8 cellular contexts compared by ENCODE assay signal in the genomic region with DNA sequence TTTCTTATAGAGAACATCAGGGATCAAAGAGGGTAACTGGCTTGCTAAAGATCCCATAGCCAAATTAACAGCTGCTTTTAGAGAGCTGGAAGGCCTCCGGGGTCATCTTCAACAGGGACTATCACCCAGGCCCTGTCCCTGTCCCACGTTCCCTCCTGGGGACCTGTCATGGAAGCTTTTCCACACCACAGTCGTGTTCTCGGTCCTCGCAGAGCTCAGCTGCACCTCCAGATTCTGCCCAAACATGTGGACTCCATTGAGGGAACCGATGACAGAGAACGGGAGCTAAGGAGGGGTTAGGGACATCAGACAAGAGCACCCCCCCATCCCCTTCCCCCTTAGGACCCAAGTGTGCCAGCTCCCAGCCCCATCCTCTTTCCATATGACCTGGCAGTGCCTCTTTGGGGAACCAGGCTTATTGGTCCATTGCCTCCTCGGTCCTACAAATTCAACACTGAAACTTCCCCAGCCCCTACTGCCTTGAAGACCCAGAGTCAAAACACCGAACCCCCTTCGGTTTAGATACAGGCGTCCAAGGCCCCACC. TPM values are rescaled to one million over a fixed set of nuclear protein-coding genes. Genes with fewer than 3 reads are reported as not detected.
A peak's percentile ranks its signal among the peaks of the same experiment; 100 is the strongest.
DNase-seq lines count a peak whose midpoint lies in the region; ATAC-seq, FAIRE-seq and TF ChIP-seq lines count a peak whose summit lies in the region.

No MANE protein-coding gene starts in this region.

- WGBS in SK-N-SH (ENCODE audit: low lambda C conversion rate) = 56% methylated on average over 11 of the region's 11 CpGs
- whole genome bisulfite sequencing in suprapubic skin = 34% methylated on average over 11 of the region's 11 CpGs

- no peak for TF ChIP-seq RAD21 in SK-N-SH (IDR thresholded peaks at IDR 0.05; ENCODE audit: low read length)

- TF ChIP-seq CTCF in SK-N-SH (IDR thresholded peaks at IDR 0.05) (no peak), kidney (IDR thresholded peaks at IDR 0.05; ENCODE audit: borderline replicate concordance, extremely low read depth, insufficient read depth) (no peak), suprapubic skin (IDR thresholded peaks at IDR 0.05) (no peak)

- CTCF ChIA-PET in SK-N-SH (lab: Yijun Ruan, JAX) = interaction anchor here (1.0 to 1.6 kb wide), 3 partner anchors 38 to 135 kb away, joined by 3 to 5 read pairs (median 3); partner anchors contain the start of genes CPT1C and PRMT1

- POLR2A ChIA-PET in SK-N-SH (lab: Yijun Ruan, JAX) = interaction anchor here (0.6 to 2.0 kb wide), 6 partner anchors 10 to 100 kb away, joined by 3 to 15 read pairs (median 7); partner anchors contain the start of genes AKT1S1, PTOV1 and TBC1D17

- H3K4me2 ChIP-seq in SK-N-SH = peak overlapping the region; percentile 89

- TF ChIP-seq EP300 in SK-N-SH (IDR thresholded peaks at IDR 0.05; ENCODE audit: borderline replicate concordance in 1 of 2, low read depth in 1 of 2, low read length in 1 of 2) (no peak), suprapubic skin (IDR thresholded peaks at IDR 0.05) (no peak)

- H2AFZ ChIP-seq in SK-N-SH (ENCODE audit: low read depth) = peak overlapping the region; percentile 88

- H3K27ac ChIP-seq in SK-N-SH (ENCODE audit: low read depth in 2 of 2, low read length in 1 of 2) = peak overlapping the region; percentile 95 to 96
- peak overlapping the region; percentile 89 to 94 for H3K27ac ChIP-seq in kidney (ENCODE audit: low read depth in 2 of 2, low read length in 2 of 2)
- H3K27ac ChIP-seq in suprapubic skin = peak overlapping the region; percentile 89

- intact Hi-C loops in kidney (cut with DNase I) = no loop called here

- H3K79me2 ChIP-seq in SK-N-SH (ENCODE audit: insufficient read depth) = no peaks in the 10 kb centered on the region

- peaks cover 0 to 5% of the 10 kb centered on the region in 2 experiments for H3K36me3 ChIP-seq in SK-N-SH (replicated peaks in 1 of 2; ENCODE audit: control insufficient read depth in 1 of 2, insufficient read depth in 2 of 2, low read length in 1 of 2)
- H3K36me3 ChIP-seq in kidney (ENCODE audit: control insufficient read depth in 1 of 2, insufficient read depth in 2 of 2, low read length in 2 of 2) = no peaks in the 10 kb centered on the region
- no peaks in the 10 kb centered on the region for H3K36me3 ChIP-seq in suprapubic skin

- H3K4me1 ChIP-seq in SK-N-SH (ENCODE audit: control insufficient read depth in 1 of 2, insufficient read depth in 2 of 2, low read depth in 1 of 2, low read length in 1 of 2) (peaks cover 12 to 21% of the 10 kb centered on the region in 2 experiments), kidney (ENCODE audit: control insufficient read depth in 1 of 2, insufficient read depth in 1 of 2, low read depth in 1 of 2, low read length in 2 of 2) (peaks cover 8 to 15% of the 10 kb centered on the region in 2 donors), suprapubic skin (peaks cover 43% of the 10 kb centered on the region)

- FAIRE-seq in kidney (lab: Jason Lieb, UNC) = no peak

- peak overlapping the region; percentile 96 for H3K27ac Mint-ChIP-seq in activated naive CD8-positive, alpha-beta T cell treated with anti-CD3 and anti-CD28 coated beads, Interleukin-2, amount 50 U/mL, for 24 hours

- ATAC-seq in SK-N-SH treated with all-trans-retinoic acid at 6 μM for 48 hours = no peak
- no peak for ATAC-seq in activated naive CD8-positive, alpha-beta T cell treated with anti-CD3 and anti-CD28 coated beads, Interleukin-2, amount 50 U/mL, for 24 hours

- peak overlapping the region; percentile 88 for H3K4me3 Mint-ChIP-seq in activated naive CD8-positive, alpha-beta T cell treated with anti-CD3 and anti-CD28 coated beads, Interleukin-2, amount 50 U/mL, for 24 hours

- H3K4me3 ChIP-seq in SK-N-SH (ENCODE audit: low read depth in 2 of 2, low read length in 1 of 2) (peak overlapping the region; percentile 65 to 76), kidney (ENCODE audit: low read length in 2 of 2) (peak overlapping the region; percentile 84 to 97), suprapubic skin (peak overlapping the region; percentile 71)

- DNase-seq in SK-N-SH (no peak), kidney (no peak), suprapubic skin (ENCODE audit: low spot score in 2 of 2) (no peak), GOT3 (lab: John Stamatoyannopoulos, UW) (no peak), dermis blood vessel endothelial cell (no peak)
- DNase-seq in activated naive CD8-positive, alpha-beta T cell treated with anti-CD3 and anti-CD28 coated beads, Interleukin-2, amount 50 U/mL, for 24 hours = no peak
- DNase-seq in stimulated activated CD4-positive, alpha-beta T cell treated with anti-CD3 and anti-CD28 coated beads, Interleukin-4, amount 100 ng/mL, for 24 hours = no peak

- TF ChIP-seq POLR2A in suprapubic skin (IDR thresholded peaks at IDR 0.05) = no peak

- no peaks in the 10 kb centered on the region for H3K9me2 ChIP-seq in SK-N-SH

- peaks cover 30% of the 10 kb centered on the region for H3F3A ChIP-seq in SK-N-SH (replicated peaks; ENCODE audit: insufficient read depth)

- no peaks in the 10 kb centered on the region for H3K27me3 Mint-ChIP-seq in activated naive CD8-positive, alpha-beta T cell treated with anti-CD3 and anti-CD28 coated beads, Interleukin-2, amount 50 U/mL, for 24 hours

- H3K9ac ChIP-seq in SK-N-SH (peak overlapping the region; percentile 92), kidney (ENCODE audit: low read length in 2 of 2) (peak overlapping the region; percentile 66 to 86)

- no peaks in the 10 kb centered on the region for H3K36me3 Mint-ChIP-seq in activated naive CD8-positive, alpha-beta T cell treated with anti-CD3 and anti-CD28 coated beads, Interleukin-2, amount 50 U/mL, for 24 hours (ENCODE audit: low read depth)

- no peaks in the 10 kb centered on the region for H3K9me3 Mint-ChIP-seq in activated naive CD8-positive, alpha-beta T cell treated with anti-CD3 and anti-CD28 coated beads, Interleukin-2, amount 50 U/mL, for 24 hours

- H3K27me3 ChIP-seq in SK-N-SH (ENCODE audit: insufficient read depth) (no peaks in the 10 kb centered on the region), suprapubic skin (no peaks in the 10 kb centered on the region)

- H4K20me1 ChIP-seq in SK-N-SH (ENCODE audit: insufficient read depth) = peaks cover 4% of the 10 kb centered on the region; the same call in 1 of the 2 replicates

- no peaks in the 10 kb centered on the region for H3K9me3 ChIP-seq in SK-N-SH
- H3K9me3 ChIP-seq in kidney (ENCODE audit: control insufficient read depth in 1 of 2, low read length in 2 of 2) = no peaks in the 10 kb centered on the region
- no peaks in the 10 kb centered on the region for H3K9me3 ChIP-seq in suprapubic skin

- peaks cover 51% of the 10 kb centered on the region for H3K4me1 Mint-ChIP-seq in activated naive CD8-positive, alpha-beta T cell treated with anti-CD3 and anti-CD28 coated beads, Interleukin-2, amount 50 U/mL, for 24 hours

TF ChIP-seq in SK-N-SH, 30 proteins besides CTCF, POLR2A, EP300 and RAD21 (continues in another document):
- TF ChIP-seq RXRA (IDR thresholded peaks at IDR 0.05; ENCODE audit: borderline replicate concordance, low read depth) = no peak

TF ChIP-seq in SK-N-SH treated with all-trans-retinoic acid at 6 μM for 48 hours, 23 proteins besides CTCF, POLR2A, EP300 and RAD21:
- TF ChIP-seq TCF4 (CRISPR knock-in tag; IDR thresholded peaks at IDR 0.05; ENCODE audit: borderline replicate concordance) (no peak), BACH2 (CRISPR knock-in tag; IDR thresholded peaks at IDR 0.05; ENCODE audit: borderline replicate concordance) (no peak), OSR1 (CRISPR knock-in tag; IDR thresholded peaks at IDR 0.05) (no peak), TOX (CRISPR knock-in tag; IDR thresholded peaks at IDR 0.05; ENCODE audit: borderline replicate concordance) (no peak)

RNA-seq across cellular contexts. Expression of gene FUZ, which starts 0.6 kb away (rescaled TPM):
- 23.7 and 29.9 TPM in 2 replicates for polyA plus RNA-seq in SK-N-SH (2012; rRNA removed)
- polyA plus RNA-seq in SK-N-SH (2012; cell fraction: cytosol; rRNA removed) = 15.2 and 23.5 TPM in 2 replicates
- polyA plus RNA-seq in SK-N-SH (2012; cell fraction: nucleus; rRNA removed) = 56.1 and 56.3 TPM in 2 replicates
- 26.9 TPM for total RNA-seq in kidney
- 51.2 TPM for polyA plus RNA-seq in kidney (ENCODE audit: insufficient read depth, low read depth, low replicate concordance)
- 10 to 100 TPM in 3 of 4 donors, 1 to 10 TPM in 1; 9.4 to 24.2 (median 14.4) TPM for total RNA-seq in suprapubic skin
- 19.2 and 22.4 TPM in 2 replicates for total RNA-seq in dermis blood vessel endothelial cell

RNA-seq across cellular contexts. Expression of gene MED25, which starts 5.6 kb away (rescaled TPM):
- 15.7 and 30.2 TPM in 2 replicates for polyA plus RNA-seq in SK-N-SH (2012; rRNA removed)
- 20.5 and 25.3 TPM in 2 replicates for polyA plus RNA-seq in SK-N-SH (2012; cell fraction: cytosol; rRNA removed)
- 105 and 119 TPM in 2 replicates for polyA plus RNA-seq in SK-N-SH (2012; cell fraction: nucleus; rRNA removed)
- total RNA-seq in kidney = 53.2 TPM
- 37.3 TPM for polyA plus RNA-seq in kidney (ENCODE audit: insufficient read depth, low read depth, low replicate concordance)
- 10 to 100 TPM; 32.2 to 60.3 (median 40.8) TPM for total RNA-seq in suprapubic skin
- total RNA-seq in dermis blood vessel endothelial cell = 13.4 and 34.4 TPM in 2 replicates

RNA-seq across cellular contexts. Expression of gene PTOV1, which starts 38.4 kb away (rescaled TPM):
- polyA plus RNA-seq in SK-N-SH (2012; rRNA removed) (56.1 and 95.0 TPM in 2 replicates), kidney (ENCODE audit: insufficient read depth, low read depth, low replicate concordance) (235 TPM)
- polyA plus RNA-seq in SK-N-SH (2012; cell fraction: cytosol; rRNA removed) = 32.2 and 57.7 TPM in 2 replicates
- polyA plus RNA-seq in SK-N-SH (2012; cell fraction: nucleus; rRNA removed) = 272 and 289 TPM in 2 replicates
- total RNA-seq in kidney (118 TPM), suprapubic skin (100 to 1,000 TPM in 1 of 4 donors, 10 to 100 TPM in 3; 82.2 to 147 (median 91.2) TPM), dermis blood vessel endothelial cell (57.2 and 72.9 TPM in 2 replicates)

RNA-seq across cellular contexts. Expression of gene AP2A1, which starts 45.7 kb away (rescaled TPM):
- polyA plus RNA-seq in SK-N-SH (2012; rRNA removed) (59.6 and 74.8 TPM in 2 replicates), kidney (ENCODE audit: insufficient read depth, low read depth, low replicate concordance) (32.0 TPM)
- polyA plus RNA-seq in SK-N-SH (2012; cell fraction: cytosol; rRNA removed) = 26.7 and 43.4 TPM in 2 replicates
- polyA plus RNA-seq in SK-N-SH (2012; cell fraction: nucleus; rRNA removed) = 104 and 135 TPM in 2 replicates
- total RNA-seq in kidney (70.0 TPM), suprapubic skin (100 to 1,000 TPM in 1 of 4 donors, 10 to 100 TPM in 3; 78.1 to 101 (median 93.4) TPM), dermis blood vessel endothelial cell (52.1 and 129 TPM in 2 replicates)

RNA-seq across cellular contexts. Expression of gene TSKS, which starts 49.4 kb away (rescaled TPM):
- polyA plus RNA-seq in SK-N-SH (2012; rRNA removed) (not detected in 2 replicates), kidney (ENCODE audit: insufficient read depth, low read depth, low replicate concordance) (0.47 TPM)
- 0.03 TPM in 1 of 2 replicates, not detected in the other for polyA plus RNA-seq in SK-N-SH (2012; cell fraction: cytosol; rRNA removed)
- 0.04 TPM in 1 of 2 replicates, not detected in the other for polyA plus RNA-seq in SK-N-SH (2012; cell fraction: nucleus; rRNA removed)
- total RNA-seq in kidney (0.50 TPM), suprapubic skin (1 to 10 TPM in 2 of 4 donors, not detected in 2; 1.7 to 2.5 TPM), dermis blood vessel endothelial cell (0.17 TPM in 1 of 2 replicates, not detected in the other)
